ENCODE assay signal across 16 cellular contexts in the genomic region with DNA sequence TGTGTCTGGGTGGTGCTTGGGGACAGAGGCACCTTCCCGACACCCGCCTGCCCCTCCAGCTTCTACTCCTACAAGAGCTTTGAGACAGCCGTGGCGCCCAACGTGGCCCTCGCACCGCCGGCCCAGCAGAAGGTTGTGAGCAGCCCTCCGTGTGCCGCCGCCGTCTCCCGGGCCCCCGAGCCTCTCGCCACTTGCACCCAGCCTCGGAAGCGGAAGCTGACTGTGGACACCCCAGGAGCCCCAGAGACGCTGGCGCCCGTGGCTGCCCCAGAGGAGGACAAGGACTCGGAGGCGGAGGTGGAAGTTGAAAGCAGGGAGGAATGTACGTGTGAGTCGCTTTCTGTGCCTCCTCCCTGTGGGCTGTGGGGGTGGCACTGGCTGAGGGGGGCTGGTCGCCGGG.
DNase-seq lines count a peak whose midpoint lies in the region; ATAC-seq, FAIRE-seq and TF ChIP-seq lines count a peak whose summit lies in the region.
"Had no signal": no experiment of that assay in that cellular context is flagged by ENCODE, and none has a peak within 500 bp of the region (broad histone marks: within the 10 kb centered on the region; RNA-seq: fewer than 3 reads in every experiment).

No MANE protein-coding gene starts in this region.

- H2AFZ ChIP-seq in K562 (ENCODE audit: low read depth, low read length): no peak overlapping the region

- in situ Hi-C loops in K562 (cut with MboI): no loop called here

- CTCF ChIA-PET in K562 (lab: Yijun Ruan, JAX; ENCODE audit: low intra/inter-chr PET ratio) (no interaction called here), HEK293T (lab: Yijun Ruan, JAX) (no interaction called here)
- CTCF ChIA-PET in activated CD8-positive, alpha-beta T cell treated with anti-CD3 and anti-CD28 coated beads for 36 hours (lab: Charles Lee): interaction anchor here (1.8 kb wide), 1 partner anchor 8 kb away, joined by 3 read pairs; no protein-coding TSS in a partner anchor

- no peaks in the 10 kb centered on the region for H3K9me3 ChIP-seq in K562 (replicated peaks; ENCODE audit: control insufficient read depth, insufficient read depth, low read depth, low read length)
- H3K9me3 ChIP-seq in endodermal cell (ENCODE audit: control insufficient read depth, low read length): no peaks in the 10 kb centered on the region
- H3K9me3 ChIP-seq: HAP-1 had no signal

- H3K4me3 ChIP-seq in K562: no peak overlapping the region
- no peak overlapping the region for H3K4me3 ChIP-seq in endodermal cell (ENCODE audit: low read length)
- H3K4me3 ChIP-seq: HAP-1 had no signal

- H3K27me3 ChIP-seq in K562 (ENCODE audit: control insufficient read depth in 2 of 2, insufficient read depth in 2 of 2, low read length in 2 of 2): no peaks in the 10 kb centered on the region
- no peaks in the 10 kb centered on the region for H3K27me3 ChIP-seq in endodermal cell (ENCODE audit: control insufficient read depth, insufficient read depth, low read length, poor library complexity, severe bottlenecking)

- peak overlapping the region; percentile 42 to 96 for H3K27ac Mint-ChIP-seq in natural killer cell
- H3K27ac Mint-ChIP-seq in natural killer cell treated with Interleukin-12 subunit alpha and Interleukin-12 subunit beta and Interleukin-15 and Interleukin-18, amount 100 ng/mL, for 72 hours: no peak overlapping the region
- H3K27ac Mint-ChIP-seq in immature natural killer cell: peak overlapping the region in 4 of 6 donors; percentile 50 to 99 (median 67)
- no peak overlapping the region for H3K27ac Mint-ChIP-seq in activated CD8-positive, alpha-beta T cell treated with anti-CD3 and anti-CD28 coated beads for 36 hours
- H3K27ac Mint-ChIP-seq in endodermal cell: no peak overlapping the region

- no peak for ATAC-seq in natural killer cell
- no peak for ATAC-seq in natural killer cell treated with Interleukin-12 subunit alpha and Interleukin-12 subunit beta and Interleukin-15 and Interleukin-18, amount 100 ng/mL, for 72 hours
- ATAC-seq in K562: no peak
- ATAC-seq in GM19023 (IDR thresholded peaks at IDR 0.05; ENCODE audit: unreplicated experiment): no peak
- ATAC-seq in activated CD8-positive, alpha-beta T cell treated with anti-CD3 and anti-CD28 coated beads for 36 hours: no peak

- H3K27me3 Mint-ChIP-seq in natural killer cell (ENCODE audit: low read depth in 2 of 2) (no peaks in the 10 kb centered on the region), immature natural killer cell (ENCODE audit: low read depth in 3 of 3) (peaks cover 16 to 43% (median 41%) of the 10 kb centered on the region in 3 donors), endodermal cell (ENCODE audit: insufficient read depth) (no peaks in the 10 kb centered on the region)
- no peaks in the 10 kb centered on the region for H3K27me3 Mint-ChIP-seq in natural killer cell treated with Interleukin-12 subunit alpha and Interleukin-12 subunit beta and Interleukin-15 and Interleukin-18, amount 100 ng/mL, for 72 hours
- no peaks in the 10 kb centered on the region for H3K27me3 Mint-ChIP-seq in activated CD8-positive, alpha-beta T cell treated with anti-CD3 and anti-CD28 coated beads for 36 hours

- TF ChIP-seq EP300 in K562 (IDR thresholded peaks at IDR 0.05; ENCODE audit: low read length): no peak

- no peak for FAIRE-seq in K562 (lab: Jason Lieb, UNC)
- FAIRE-seq: A204.1 had no signal

- H3K27ac ChIP-seq in K562 (ENCODE audit: extremely low read depth, low read depth, low read length) (no peak overlapping the region), endodermal cell (ENCODE audit: low read depth, low read length) (no peak overlapping the region)

- 97% methylated on average over 26 of the region's 26 CpGs for WGBS in K562 (ENCODE audit: insufficient coverage, low coverage, missing lambda C conversion rate)
- 94 to 98% methylated on average over 22 to 26 of the region's 26 CpGs for WGBS in endodermal cell (ENCODE audit: insufficient coverage in 1 of 2, insufficient read length in 1 of 2), 2 experiments

- intact Hi-C loops in natural killer cell (cut with micrococcal nuclease) (no loop called here), K562 (cut with micrococcal nuclease) (no loop called here)
- intact Hi-C loops in activated CD8-positive, alpha-beta T cell treated with anti-CD3 and anti-CD28 coated beads for 36 hours (cut with micrococcal nuclease): loop anchor here (5.0 kb wide), 1 partner anchor 46 kb away; no protein-coding TSS in a partner anchor

- POLR2A ChIA-PET in K562 (lab: Yijun Ruan, JAX) (no interaction called here), HEK293T (lab: Yijun Ruan, JAX) (interaction anchor here (0.9 kb wide), 1 partner anchor 72 kb away, joined by 3 read pairs; no protein-coding TSS in a partner anchor)
- POLR2A ChIA-PET in activated CD8-positive, alpha-beta T cell treated with anti-CD3 and anti-CD28 coated beads for 36 hours (lab: Charles Lee): interaction anchor here (1.9 kb wide), 1 partner anchor 11 kb away, joined by 6 read pairs; no protein-coding TSS in a partner anchor

- H3K79me2 ChIP-seq in K562 (ENCODE audit: control insufficient read depth, insufficient read depth, low read length): peaks cover 37% of the 10 kb centered on the region

- DNase-seq in natural killer cell: no peak
- no peak for DNase-seq in natural killer cell treated with Interleukin-12 subunit alpha and Interleukin-12 subunit beta and Interleukin-15 and Interleukin-18, amount 100 ng/mL, for 72 hours (ENCODE audit: low spot score)
- DNase-seq in K562 (ENCODE audit: extremely low read depth in 1 of 4, low spot score in 3 of 4): no peak
- no peak for DNase-seq in immature natural killer cell
- DNase-seq in HEK293T (ENCODE audit: extremely low spot score): no peak
- no peak for DNase-seq in activated CD8-positive, alpha-beta T cell treated with anti-CD3 and anti-CD28 coated beads for 36 hours
- DNase-seq in endodermal cell: no peak
- DNase-seq: KBM-7, NCI-H1436, NCI-H2029, NCI-H2171 treated with DMSO at 0.1 percent for 48 hours, NCI-H774, RPMI8226 had no signal

- TF ChIP-seq RAD21 in K562 (CRISPR knock-in tag; conservative IDR thresholded peaks at IDR 0.05 in 1 of 2, IDR thresholded peaks at IDR 0.05 in 1 of 2): no peak

- H3K4me3 Mint-ChIP-seq in natural killer cell: peak overlapping the region; percentile 21
- no peak overlapping the region for H3K4me3 Mint-ChIP-seq in natural killer cell treated with Interleukin-12 subunit alpha and Interleukin-12 subunit beta and Interleukin-15 and Interleukin-18, amount 100 ng/mL, for 72 hours
- H3K4me3 Mint-ChIP-seq in immature natural killer cell: no peak overlapping the region
- no peak overlapping the region for H3K4me3 Mint-ChIP-seq in activated CD8-positive, alpha-beta T cell treated with anti-CD3 and anti-CD28 coated beads for 36 hours
- H3K4me3 Mint-ChIP-seq in endodermal cell: no peak overlapping the region

- H3K9ac ChIP-seq in K562 (ENCODE audit: insufficient read depth in 1 of 2, low read depth in 2 of 2, low read length in 2 of 2) (no peak overlapping the region), endodermal cell (ENCODE audit: extremely low read depth, low read length, poor library complexity, severe bottlenecking) (no peak overlapping the region)

- H4K20me1 ChIP-seq in K562 (replicated peaks; ENCODE audit: control insufficient read depth, insufficient read depth, low read length): peaks cover 17% of the 10 kb centered on the region

- H3K4me1 Mint-ChIP-seq in natural killer cell (peaks cover 31 to 42% of the 10 kb centered on the region in 2 donors), immature natural killer cell (peaks cover 42 to 46% of the 10 kb centered on the region in 2 donors), endodermal cell (no peaks in the 10 kb centered on the region)
- H3K4me1 Mint-ChIP-seq in natural killer cell treated with Interleukin-12 subunit alpha and Interleukin-12 subunit beta and Interleukin-15 and Interleukin-18, amount 100 ng/mL, for 72 hours (ENCODE audit: low read depth in 2 of 2): peaks cover 16 to 33% of the 10 kb centered on the region in 2 donors
- H3K4me1 Mint-ChIP-seq in activated CD8-positive, alpha-beta T cell treated with anti-CD3 and anti-CD28 coated beads for 36 hours (ENCODE audit: low read depth): peaks cover 36% of the 10 kb centered on the region

- H3K36me3 Mint-ChIP-seq in natural killer cell: peaks cover 12% of the 10 kb centered on the region
- H3K36me3 Mint-ChIP-seq in natural killer cell treated with Interleukin-12 subunit alpha and Interleukin-12 subunit beta and Interleukin-15 and Interleukin-18, amount 100 ng/mL, for 72 hours: peaks cover 10% of the 10 kb centered on the region
- H3K36me3 Mint-ChIP-seq in immature natural killer cell: peaks cover 15 to 17% (median 16%) of the 10 kb centered on the region in 3 donors
- peaks cover 37% of the 10 kb centered on the region for H3K36me3 Mint-ChIP-seq in activated CD8-positive, alpha-beta T cell treated with anti-CD3 and anti-CD28 coated beads for 36 hours (ENCODE audit: low read depth)
- H3K36me3 Mint-ChIP-seq in endodermal cell (ENCODE audit: low read depth): peaks cover 42% of the 10 kb centered on the region

- H3K9me3 Mint-ChIP-seq in natural killer cell (no peaks in the 10 kb centered on the region), immature natural killer cell (no peaks in the 10 kb centered on the region), endodermal cell (no peaks in the 10 kb centered on the region)
- no peaks in the 10 kb centered on the region for H3K9me3 Mint-ChIP-seq in natural killer cell treated with Interleukin-12 subunit alpha and Interleukin-12 subunit beta and Interleukin-15 and Interleukin-18, amount 100 ng/mL, for 72 hours
- no peaks in the 10 kb centered on the region for H3K9me3 Mint-ChIP-seq in activated CD8-positive, alpha-beta T cell treated with anti-CD3 and anti-CD28 coated beads for 36 hours

- BruUV-seq in K562 (replicated peaks; lab: Mats Ljungman, UMichigan): no TSS peak

- H3K36me3 ChIP-seq in K562 (ENCODE audit: control insufficient read depth, insufficient read depth, low read length) (peaks cover 62% of the 10 kb centered on the region; the same call in 2 of the 3 replicates), endodermal cell (ENCODE audit: control insufficient read depth, insufficient read depth, low read length) (peaks cover 31% of the 10 kb centered on the region)

- no peak for TF ChIP-seq POLR2A in K562 (conservative IDR thresholded peaks at IDR 0.05)

- H3K4me1 ChIP-seq in K562 (replicated peaks in 1 of 2; ENCODE audit: control insufficient read depth in 2 of 2, insufficient read depth in 2 of 2, low read length in 2 of 2) (peaks cover 0 to 62% of the 10 kb centered on the region in 2 experiments; a peak in 2 of 5 replicates), endodermal cell (ENCODE audit: control insufficient read depth, insufficient read depth, low read length) (no peaks in the 10 kb centered on the region)
- H3K4me1 ChIP-seq: HAP-1 had no signal

- H3K4me2 ChIP-seq in K562 (ENCODE audit: insufficient read depth, low read length): no peak overlapping the region

- no peak for TF ChIP-seq CTCF in natural killer cell (IDR thresholded peaks at IDR 0.05)
- TF ChIP-seq CTCF in K562 (IDR thresholded peaks at IDR 0.05 in 2 of 3, conservative IDR thresholded peaks at IDR 0.05 in 1 of 3; ENCODE audit: insufficient read depth in 2 of 3, low read depth in 1 of 3, low read length in 3 of 3): no peak
- no peak for TF ChIP-seq CTCF in activated CD8-positive, alpha-beta T cell treated with anti-CD3 and anti-CD28 coated beads for 36 hours (IDR thresholded peaks at IDR 0.05)
- no peak for TF ChIP-seq CTCF in endodermal cell (conservative IDR thresholded peaks at IDR 0.05)

- H3K9me1 ChIP-seq in K562 (ENCODE audit: control insufficient read depth, insufficient read depth, low read length): no peaks in the 10 kb centered on the region

Comparison
In these comparisons a context has a peak if more than half of its experiments do, and no peak if none do; other contexts are left out.
1. H3K27ac Mint-ChIP-seq: peak in natural killer cell (2 of 2) and immature natural killer cell (4 of 6); none in natural killer cell treated with Interleukin-12 subunit alpha and Interleukin-12 subunit beta and Interleukin-15 and Interleukin-18, amount 100 ng/mL, for 72 hours (0 of 2), activated CD8-positive, alpha-beta T cell treated with anti-CD3 and anti-CD28 coated beads for 36 hours (single experiment) and endodermal cell (single experiment).